In genomic region chr1:208041505-208041904, GRCh38 we compare ENCODE assay signal across 1 cellular context.
TF ChIP-seq lines count a peak whose summit lies in the region.

No MANE protein-coding gene starts in this region.

TF ChIP-seq in K562, 482 proteins besides CTCF, POLR2A, EP300 and RAD21 (continued from another document):
- TF ChIP-seq ZBTB33 (CRISPR knock-in tag; IDR thresholded peaks at IDR 0.05) (no peak), KAT2B (IDR thresholded peaks at IDR 0.05; ENCODE audit: low read depth, low read length) (no peak)
